11 cellular contexts compared by ENCODE assay signal in genomic region chr15:92958105-92958504, GRCh38. TPM values are rescaled to one million over a fixed set of nuclear protein-coding genes. Genes with fewer than 3 reads are reported as not detected.
DNase-seq lines count a peak whose midpoint lies in the region; ATAC-seq, FAIRE-seq and TF ChIP-seq lines count a peak whose summit lies in the region.
"Had no signal": no experiment of that assay in that cellular context is flagged by ENCODE, and none has a peak within 500 bp of the region (broad histone marks: within the 10 kb centered on the region; RNA-seq: fewer than 3 reads in every experiment).

No MANE protein-coding gene starts in this region.

- in situ Hi-C loops in brain microvascular endothelial cell (cut with HindIII; ENCODE audit: low pct_ligation_motif_present, low sequenced_read_pairs) = no loop called here

- H3K27me3 ChIP-seq in brain microvascular endothelial cell (replicated peaks) = no peaks in the 10 kb centered on the region

- FAIRE-seq in HTR-8/SVneo (lab: Jason Lieb, UNC) = no peak
- FAIRE-seq: kidney had no signal

- peak overlapping the region; percentile 83 for H3K27ac Mint-ChIP-seq in activated CD4-positive, alpha-beta T cell treated with anti-CD3 and anti-CD28 coated beads for 36 hours

- ATAC-seq in activated CD4-positive, alpha-beta T cell treated with anti-CD3 and anti-CD28 coated beads for 36 hours = peak; percentile 91
- ATAC-seq in HG02840 (IDR thresholded peaks at IDR 0.05; ENCODE audit: low FRiP score, unreplicated experiment) (no peak), HG02610 (IDR thresholded peaks at IDR 0.05; ENCODE audit: unreplicated experiment) (no peak)

- H3K27me3 Mint-ChIP-seq in activated CD4-positive, alpha-beta T cell treated with anti-CD3 and anti-CD28 coated beads for 36 hours = no peaks in the 10 kb centered on the region

- peaks cover 75% of the 10 kb centered on the region for H3K36me3 Mint-ChIP-seq in activated CD4-positive, alpha-beta T cell treated with anti-CD3 and anti-CD28 coated beads for 36 hours (ENCODE audit: low read depth)

- no peak overlapping the region for H3K27ac ChIP-seq in brain microvascular endothelial cell

- peaks cover 77% of the 10 kb centered on the region for H3K36me3 ChIP-seq in brain microvascular endothelial cell (replicated peaks)

- POLR2A ChIA-PET in activated CD4-positive, alpha-beta T cell treated with anti-CD3 and anti-CD28 coated beads for 36 hours (lab: Charles Lee) = no interaction called here

- no peak for TF ChIP-seq CTCF in brain microvascular endothelial cell (IDR thresholded peaks at IDR 0.05; ENCODE audit: low read depth, low read length, missing control alignments)

- intact Hi-C loops in activated CD4-positive, alpha-beta T cell treated with anti-CD3 and anti-CD28 coated beads for 36 hours (cut with DNase I, micrococcal nuclease) = loop anchor here (1.0 to 2.0 kb wide), 4 partner anchors 15 to 150 kb away; no protein-coding TSS in a partner anchor

- H3K4me3 Mint-ChIP-seq in activated CD4-positive, alpha-beta T cell treated with anti-CD3 and anti-CD28 coated beads for 36 hours = peak overlapping the region; percentile 36
- H3K4me3 Mint-ChIP-seq: brain had no signal

- H3K4me3 ChIP-seq in brain microvascular endothelial cell (ENCODE audit: low read depth, low read length) = no peak overlapping the region

- peaks cover 2% of the 10 kb centered on the region for H3K9me3 Mint-ChIP-seq in activated CD4-positive, alpha-beta T cell treated with anti-CD3 and anti-CD28 coated beads for 36 hours (ENCODE audit: low read depth)

- peak; percentile 2 for DNase-seq in Daoy (ENCODE audit: low read depth)
- peak; percentile 75 for DNase-seq in activated CD4-positive, alpha-beta T cell treated with anti-CD3 and anti-CD28 coated beads for 36 hours
- DNase-seq in brain microvascular endothelial cell = peak; percentile 48
- DNase-seq in stimulated activated CD4-positive, alpha-beta T cell treated with anti-CD3 and anti-CD28 coated beads, Interleukin-1b, Interleukin-23, amount 100 ng/mL, for 24 hours (ENCODE audit: low read depth in 4 of 4, low spot score in 1 of 4) = peak in 3 of 4 experiments; percentile 8 to 45 (median 36)
- no peak for DNase-seq in HTR-8/SVneo (ENCODE audit: insufficient read length, low spot score)
- DNase-seq in DMS53 (lab: John Stamatoyannopoulos, UW) = no peak
- DNase-seq: DND-41, kidney had no signal

- CTCF ChIA-PET in activated CD4-positive, alpha-beta T cell treated with anti-CD3 and anti-CD28 coated beads for 36 hours (lab: Charles Lee) = interaction anchor here (0.7 kb wide), 1 partner anchor 10 kb away, joined by 3 read pairs; no protein-coding TSS in a partner anchor

- peaks cover 58% of the 10 kb centered on the region for H3K4me1 Mint-ChIP-seq in activated CD4-positive, alpha-beta T cell treated with anti-CD3 and anti-CD28 coated beads for 36 hours

RNA-seq across cellular contexts. Expression of gene CHD2, which starts 58.0 kb away (rescaled TPM):
- 26.3 and 45.7 TPM in 2 replicates for total RNA-seq in Daoy (2014; rRNA removed; shearing (Covaris generic))
- total RNA-seq in activated CD4-positive, alpha-beta T cell treated with anti-CD3 and anti-CD28 coated beads for 36 hours = 100 to 1,000 TPM; 118 to 149 TPM

Comparison
In these comparisons a context has a peak if more than half of its experiments do, and no peak if none do; other contexts are left out.
1. DNase-seq: peak in Daoy (single experiment), activated CD4-positive, alpha-beta T cell treated with anti-CD3 and anti-CD28 coated beads for 36 hours (single experiment), brain microvascular endothelial cell (single experiment) and stimulated activated CD4-positive, alpha-beta T cell treated with anti-CD3 and anti-CD28 coated beads, Interleukin-1b, Interleukin-23, amount 100 ng/mL, for 24 hours (3 of 4); none in HTR-8/SVneo (single experiment) and DMS53 (single experiment).